11 cellular contexts compared by ENCODE assay signal in genomic region chr11:67485873-67486343, GRCh38. TPM values are rescaled to one million over a fixed set of nuclear protein-coding genes. Genes with fewer than 3 reads are reported as not detected.
DNase-seq lines count a peak whose midpoint lies in the region; ATAC-seq and TF ChIP-seq lines count a peak whose summit lies in the region.
"Not testable (repeated sequence)": the region's sequence is repeated elsewhere in the genome, so short reads cannot be mapped to it uniquely, and the experiment has no call there.
"Had no signal": no experiment of that assay in that cellular context is flagged by ENCODE, and none has a peak within 500 bp of the region (broad histone marks: within the 10 kb centered on the region; RNA-seq: fewer than 3 reads in every experiment).

No MANE protein-coding gene starts in this region.

- H3K27me3 ChIP-seq in CD4-positive, alpha-beta T cell (ENCODE audit: control insufficient read depth, insufficient read depth, low read length) = not testable (repeated sequence)

- CTCF ChIA-PET in CD4-positive, alpha-beta T cell (lab: Charles Lee) = interaction anchor here (0.6 to 1.4 kb wide), 4 partner anchors 20 to 146 kb away, joined by 3 to 4 read pairs (median 3); partner anchors contain the start of gene PITPNM1

- POLR2A ChIA-PET in CD4-positive, alpha-beta T cell (lab: Charles Lee) = interaction anchor here (0.6 to 5.5 kb wide), 11 partner anchors 12 to 135 kb away, joined by 3 to 102 read pairs (median 9); partner anchors contain the start of genes CDK2AP2, PITPNM1, PPP1CA and PTPRCAP

- TF ChIP-seq POLR2A in GM18526 (IDR thresholded peaks at IDR 0.05; ENCODE audit: extremely low read depth, insufficient read length) = peak; percentile 84

- H3K36me3 Mint-ChIP-seq in CD4-positive, alpha-beta T cell (ENCODE audit: low read depth) = peaks cover 68% of the 10 kb centered on the region
- H3K36me3 Mint-ChIP-seq in T-helper 1 cell treated with Interleukin-12 subunit alpha and Interleukin-12 subunit beta and Interleukin-4 antibody, amounts not matched to agents 30 μg/mL and 1 μg/mL, for 36 hours (ENCODE audit: low read depth) = peaks cover 27% of the 10 kb centered on the region
- H3K36me3 Mint-ChIP-seq in stimulated activated memory B cell treated with anti-CD40 and anti-IgM and Interleukin-4, amounts not matched to agents 10 μg/mL and 1 μg/mL and 100 μg/mL, for 72 hours = peaks cover 43% of the 10 kb centered on the region

- peak overlapping the region; percentile 83 for H3K4me3 Mint-ChIP-seq in CD4-positive, alpha-beta T cell
- H3K4me3 Mint-ChIP-seq in T-helper 1 cell treated with Interleukin-12 subunit alpha and Interleukin-12 subunit beta and Interleukin-4 antibody, amounts not matched to agents 30 μg/mL and 1 μg/mL, for 36 hours = peak overlapping the region; percentile 67
- peak overlapping the region; percentile 65 for H3K4me3 Mint-ChIP-seq in stimulated activated memory B cell treated with anti-CD40 and anti-IgM and Interleukin-4, amounts not matched to agents 10 μg/mL and 1 μg/mL and 100 μg/mL, for 72 hours

- H3K9me3 Mint-ChIP-seq in CD4-positive, alpha-beta T cell; T-helper 1 cell treated with Interleukin-12 subunit alpha and Interleukin-12 subunit beta and Interleukin-4 antibody, amounts not matched to agents 30 μg/mL and 1 μg/mL, for 36 hours; stimulated activated memory B cell treated with anti-CD40 and anti-IgM and Interleukin-4, amounts not matched to agents 10 μg/mL and 1 μg/mL and 100 μg/mL, for 72 hours: not testable (repeated sequence)

- not testable (repeated sequence) for ATAC-seq in CD4-positive, alpha-beta T cell (ENCODE audit: poor library complexity); mucosa of descending colon
- peak; percentile 11 for ATAC-seq in stimulated activated memory B cell treated with anti-CD40 and anti-IgM and Interleukin-4, amounts not matched to agents 10 μg/mL and 1 μg/mL and 100 μg/mL, for 72 hours

- TF ChIP-seq CTCF in CD4-positive, alpha-beta T cell (IDR thresholded peaks at IDR 0.05); mucosa of descending colon (IDR thresholded peaks at IDR 0.05): not testable (repeated sequence)

- peaks cover 71% of the 10 kb centered on the region for H3K4me1 Mint-ChIP-seq in CD4-positive, alpha-beta T cell (ENCODE audit: low read depth)
- H3K4me1 Mint-ChIP-seq in T-helper 1 cell treated with Interleukin-12 subunit alpha and Interleukin-12 subunit beta and Interleukin-4 antibody, amounts not matched to agents 30 μg/mL and 1 μg/mL, for 36 hours (ENCODE audit: low read depth) = peaks cover 53% of the 10 kb centered on the region
- peaks cover 81% of the 10 kb centered on the region for H3K4me1 Mint-ChIP-seq in stimulated activated memory B cell treated with anti-CD40 and anti-IgM and Interleukin-4, amounts not matched to agents 10 μg/mL and 1 μg/mL and 100 μg/mL, for 72 hours

- not testable (repeated sequence) for H3K9me3 ChIP-seq in CD4-positive, alpha-beta T cell (ENCODE audit: control insufficient read depth, low read length); mucosa of descending colon

- H3K27me3 Mint-ChIP-seq in CD4-positive, alpha-beta T cell; T-helper 1 cell treated with Interleukin-12 subunit alpha and Interleukin-12 subunit beta and Interleukin-4 antibody, amounts not matched to agents 30 μg/mL and 1 μg/mL, for 36 hours (ENCODE audit: low read depth); stimulated activated memory B cell treated with anti-CD40 and anti-IgM and Interleukin-4, amounts not matched to agents 10 μg/mL and 1 μg/mL and 100 μg/mL, for 72 hours: not testable (repeated sequence)

- H3K4me3 ChIP-seq in mucosa of descending colon = not testable (repeated sequence)

- DNase-seq in CD4-positive, alpha-beta T cell = peak in 6 of 10 experiments; percentile 20 to 42 (median 30)
- DNase-seq in NAMALWA (ENCODE audit: low spot score) = peak; percentile 89
- DNase-seq in activated T-cell treated with anti-CD3 and anti-CD28 coated beads, Interleukin-2, amount 50 U/mL, for 48 hours = peak; percentile 74 to 82
- DNase-seq in central memory CD4-positive, alpha-beta T cell = peak; percentile 35
- DNase-seq in mucosa of descending colon = peak in 2 of 3 donors; percentile 63 to 78

- H3K4me1 ChIP-seq in mucosa of descending colon (ENCODE audit: low read depth) = peaks cover 29% of the 10 kb centered on the region

- intact Hi-C loops in CD4-positive, alpha-beta T cell (cut with DNase I, micrococcal nuclease) = loop anchor here in 1 of 2 experiments (10.0 kb wide), 1 partner anchor 201 kb away; the partner anchor contains the start of gene ANKRD13D
- intact Hi-C loops in mucosa of descending colon (cut with DNase I, micrococcal nuclease) = not testable (repeated sequence)

- H3K27ac Mint-ChIP-seq in CD4-positive, alpha-beta T cell = peak overlapping the region; percentile 95
- peak overlapping the region; percentile 96 for H3K27ac Mint-ChIP-seq in T-helper 1 cell treated with Interleukin-12 subunit alpha and Interleukin-12 subunit beta and Interleukin-4 antibody, amounts not matched to agents 30 μg/mL and 1 μg/mL, for 36 hours
- peak overlapping the region; percentile 93 for H3K27ac Mint-ChIP-seq in stimulated activated memory B cell treated with anti-CD40 and anti-IgM and Interleukin-4, amounts not matched to agents 10 μg/mL and 1 μg/mL and 100 μg/mL, for 72 hours

- H3K36me3 ChIP-seq in mucosa of descending colon (ENCODE audit: low read depth) = not testable (repeated sequence)

- H3K27ac ChIP-seq in CD4-positive, alpha-beta T cell (ENCODE audit: low read depth, low read length) = peak overlapping the region; percentile 58

RNA-seq across cellular contexts. Expression of gene AIP, which starts 3.1 kb away (rescaled TPM):
- total RNA-seq in CD4-positive, alpha-beta T cell = 100 to 1,000 TPM; 115 to 117 TPM
- 10 to 100 TPM; 33.7 to 84.9 (median 52.2) TPM for total RNA-seq in mucosa of descending colon

RNA-seq across cellular contexts. Expression of gene TMEM134, which starts 16.9 kb away (rescaled TPM):
- 10 to 100 TPM; 49.9 to 52.4 TPM for total RNA-seq in CD4-positive, alpha-beta T cell
- 10 to 100 TPM; 44.7 to 82.2 (median 60.9) TPM for total RNA-seq in mucosa of descending colon

RNA-seq across cellular contexts. Expression of gene PITPNM1, which starts 19.3 kb away (rescaled TPM):
- 10 to 100 TPM; 90.0 to 94.8 TPM for total RNA-seq in CD4-positive, alpha-beta T cell
- total RNA-seq in mucosa of descending colon = 100 to 1,000 TPM in 1 of 3 donors, 10 to 100 TPM in 2; 59.6 to 104 (median 83.7) TPM

RNA-seq across cellular contexts. Expression of gene CDK2AP2, which starts 22.1 kb away (rescaled TPM):
- total RNA-seq in CD4-positive, alpha-beta T cell = 10 to 100 TPM; 19.5 to 22.0 TPM
- 10 to 100 TPM; 63.5 to 81.3 (median 79.3) TPM for total RNA-seq in mucosa of descending colon

RNA-seq across cellular contexts. Expression of gene CABP4, which starts 30.8 kb away (rescaled TPM):
- total RNA-seq in CD4-positive, alpha-beta T cell = 1 to 10 TPM; 7.5 to 8.5 TPM
- 1 to 10 TPM in 2 of 3 donors, under 1 TPM in 1; 0.95 to 1.9 (median 1.2) TPM for total RNA-seq in mucosa of descending colon
- total RNA-seq: A673, astrocyte, Caco-2 had no signal

Comparison
In these comparisons a context has a peak if more than half of its experiments do, and no peak if none do; other contexts are left out.
1. DNase-seq: peak in every context shown above with its lines; median percentile 89 in NAMALWA; 78 in activated T-cell treated with anti-CD3 and anti-CD28 coated beads, Interleukin-2, amount 50 U/mL, for 48 hours; 70 in mucosa of descending colon; 35 in central memory CD4-positive, alpha-beta T cell; 30 in CD4-positive, alpha-beta T cell.